17 cellular contexts compared by ENCODE assay signal in the genomic region with DNA sequence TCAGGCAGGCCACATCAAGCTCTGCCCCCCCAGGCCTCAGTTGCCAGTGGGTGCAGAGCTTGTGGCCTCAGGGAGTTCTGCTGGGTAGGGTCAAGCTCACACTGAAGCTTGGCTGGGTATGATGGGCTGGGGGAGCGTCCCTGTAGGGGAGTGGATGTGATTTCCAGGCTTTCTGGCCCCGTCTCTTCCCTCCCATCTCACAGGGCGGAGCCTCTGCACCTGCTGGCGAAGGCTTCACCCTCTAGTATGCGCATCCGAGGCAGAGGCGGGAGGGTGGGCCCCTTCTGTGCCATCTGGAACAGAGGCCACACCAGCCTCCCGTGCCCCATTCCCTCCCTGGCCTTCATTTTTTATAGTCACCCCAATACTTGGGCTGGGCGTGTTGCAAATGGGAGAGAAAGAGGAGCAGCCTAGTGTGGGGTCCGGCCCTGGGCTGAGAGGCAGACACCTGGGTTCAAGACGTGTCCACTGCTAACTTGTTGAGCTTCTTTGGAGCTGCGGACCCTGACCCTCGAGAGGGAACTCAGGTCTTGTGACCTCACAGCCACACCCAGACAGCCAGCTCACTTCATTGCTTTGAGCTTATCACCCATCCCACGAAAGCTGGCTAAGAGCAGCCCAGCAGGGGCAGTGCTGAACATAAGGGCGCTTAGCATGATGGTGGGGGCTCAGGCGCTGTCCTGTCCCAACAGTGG. TPM values are rescaled to one million over a fixed set of nuclear protein-coding genes. Genes with fewer than 3 reads are reported as not detected.
DNase-seq lines count a peak whose midpoint lies in the region; ATAC-seq, FAIRE-seq and TF ChIP-seq lines count a peak whose summit lies in the region.
"Had no signal": no experiment of that assay in that cellular context is flagged by ENCODE, and none has a peak within 500 bp of the region (broad histone marks: within the 10 kb centered on the region; RNA-seq: fewer than 3 reads in every experiment).

No MANE protein-coding gene starts in this region.

- no peaks in the 10 kb centered on the region for H3K9me3 ChIP-seq in ascending aorta
- H3K9me3 ChIP-seq in heart left ventricle: no peaks in the 10 kb centered on the region
- H3K9me3 ChIP-seq in pancreas: no peaks in the 10 kb centered on the region
- H3K9me3 ChIP-seq in uterus: no peaks in the 10 kb centered on the region

- ATAC-seq in heart left ventricle: no peak
- peak in 2 of 4 donors; percentile 5 to 6 for ATAC-seq in pancreas
- ATAC-seq in HG02642 (IDR thresholded peaks at IDR 0.05; ENCODE audit: poor library complexity, unreplicated experiment): no peak
- ATAC-seq: activated CD8-positive, alpha-beta T cell treated with anti-CD3 and anti-CD28 coated beads, Interleukin-2, amount 10 ng/mL, durations not matched to agents 7 days and 5 days had no signal

- H3K4me1 ChIP-seq in ascending aorta (peaks cover 18 to 52% of the 10 kb centered on the region in 2 donors), heart left ventricle (peaks cover 8 to 99% (median 73%) of the 10 kb centered on the region in 12 donors), pancreas (peaks cover 9 to 28% (median 18%) of the 10 kb centered on the region in 3 donors), uterus (peaks cover 0 to 6% of the 10 kb centered on the region in 2 donors)

- no peak for FAIRE-seq in pancreas (lab: Jason Lieb, UNC)
- FAIRE-seq: bronchial epithelial cell, G401.6 had no signal

- intact Hi-C loops in ascending aorta (cut with DNase I): loop anchor here (5.0 to 10.0 kb wide), 2 partner anchors 162 to 319 kb away; a partner anchor contains a TSS
- intact Hi-C loops in heart left ventricle (cut with DNase I): loop anchor here in 4 of 10 donors (5.0 to 10.0 kb wide), 2 partner anchors 97 to 99 kb away; no protein-coding TSS in a partner anchor
- intact Hi-C loops in pancreas (cut with DNase I): loop anchor here in 1 of 3 donors (10.0 kb wide), 1 partner anchor 109 kb away; no protein-coding TSS in a partner anchor
- intact Hi-C loops in uterus (cut with DNase I; ENCODE audit: low total_unique reads): no loop called here

- no peaks in the 10 kb centered on the region for H3K27me3 ChIP-seq in ascending aorta
- H3K27me3 ChIP-seq in heart left ventricle: no peaks in the 10 kb centered on the region
- no peaks in the 10 kb centered on the region for H3K27me3 ChIP-seq in pancreas
- no peaks in the 10 kb centered on the region for H3K27me3 ChIP-seq in uterus

- H3K27ac ChIP-seq in ascending aorta (peak overlapping the region; percentile 92 to 97), heart left ventricle (peak overlapping the region; percentile 73 to 94 (median 82)), pancreas (peak overlapping the region in 3 of 4 donors; percentile 10 to 63 (median 58)), uterus (peak overlapping the region; percentile 48 to 68)

- 55 to 68% (median 60%) methylated on average over 13 to 16 of the region's 16 CpGs for WGBS in heart left ventricle, 4 donors
- WGBS in pancreas, 2 donors: 69 to 70% methylated on average over 16 of the region's 16 CpGs

- DNase-seq in ascending aorta (ENCODE audit: low spot score in 2 of 2) (no peak), heart left ventricle (peak in 1 of 5 donors; percentile 45), pancreas (peak in 1 of 6 donors; percentile 53), uterus (no peak), NCI-H1694 (lab: John Stamatoyannopoulos, UW) (no peak)
- DNase-seq in activated CD4-positive, alpha-beta T cell treated with anti-CD3 and anti-CD28 coated beads for 1 hour: no peak
- DNase-seq: activated CD8-positive, alpha-beta T cell treated with anti-CD3 and anti-CD28 coated beads, Interleukin-2, amount 10 ng/mL, durations not matched to agents 7 days and 5 days; activated gamma-delta T cell; CD8-positive, alpha-beta memory T cell; NCI-H1436 treated with DMSO at 0.1 percent for 48 hours; NCI-H524 treated with DMSO at 0.1 percent for 48 hours; RPMI8226; stimulated activated CD4-positive, alpha-beta T cell treated with anti-CD3 and anti-CD28 coated beads, Interleukin-2, amount 100 ng/mL, for 24 hours had no signal

- TF ChIP-seq CTCF in ascending aorta (IDR thresholded peaks at IDR 0.05) (peak in 1 of 3 experiments; percentile 6), heart left ventricle (IDR thresholded peaks at IDR 0.05) (peak in 2 of 12 donors; percentile 8 to 9), pancreas (IDR thresholded peaks at IDR 0.05) (no peak), uterus (IDR thresholded peaks at IDR 0.05) (no peak)

- TF ChIP-seq POLR2A in heart left ventricle (IDR thresholded peaks at IDR 0.05) (no peak), uterus (IDR thresholded peaks at IDR 0.05) (no peak)

- H3K4me3 ChIP-seq in ascending aorta (peak overlapping the region; percentile 62 to 88), heart left ventricle (peak overlapping the region; percentile 12 to 82 (median 60)), pancreas (peak overlapping the region; percentile 1 to 47 (median 36)), uterus (peak overlapping the region in 1 of 2 donors; percentile 16)

- H3K36me3 ChIP-seq in ascending aorta: no peaks in the 10 kb centered on the region
- no peaks in the 10 kb centered on the region for H3K36me3 ChIP-seq in heart left ventricle
- no peaks in the 10 kb centered on the region for H3K36me3 ChIP-seq in pancreas
- no peaks in the 10 kb centered on the region for H3K36me3 ChIP-seq in uterus

RNA-seq across cellular contexts. Expression of a gene that starts 2.3 kb away (rescaled TPM):
- total RNA-seq in ascending aorta (2,113 TPM), heart left ventricle (100 to 1,000 TPM; 113 to 420 (median 206) TPM), pancreas (100 to 1,000 TPM; 146 to 273 (median 196) TPM), uterus (100 to 1,000 TPM in 3 of 4 donors, 10 to 100 TPM in 1; 69.6 to 477 (median 370) TPM)
- polyA plus RNA-seq in heart left ventricle (100 to 1,000 TPM; 220 to 256 TPM), pancreas (100 to 1,000 TPM; 301 to 450 TPM)
- polyA plus RNA-seq: CD8-positive, alpha-beta memory T cell had no signal

RNA-seq across cellular contexts. Expression of a gene that starts 49.8 kb away (rescaled TPM):
- not detected for total RNA-seq in ascending aorta
- not detected for total RNA-seq in heart left ventricle
- not detected for polyA plus RNA-seq in heart left ventricle
- under 1 TPM in 1 of 6 donors, not detected in 5; 0.55 TPM for total RNA-seq in pancreas
- under 1 TPM; 0.34 to 0.47 TPM for polyA plus RNA-seq in pancreas
- not detected for total RNA-seq in uterus
- total RNA-seq: activated CD8-positive, alpha-beta T cell treated with anti-CD3 and anti-CD28 coated beads, Interleukin-2, amount 10 ng/mL, durations not matched to agents 7 days and 5 days; bronchial epithelial cell; CD8-positive, alpha-beta memory T cell; endothelial cell of umbilical vein had no signal
- polyA plus RNA-seq: CD8-positive, alpha-beta memory T cell; endothelial cell of umbilical vein had no signal
